In genomic region chr2:127196998-127197397, GRCh38 we compare ENCODE assay signal across 8 cellular contexts. TPM values are rescaled to one million over a fixed set of nuclear protein-coding genes. Genes with fewer than 3 reads are reported as not detected.
DNase-seq lines count a peak whose midpoint lies in the region; ATAC-seq, FAIRE-seq and TF ChIP-seq lines count a peak whose summit lies in the region.

No MANE protein-coding gene starts in this region.

- H3K9me3 ChIP-seq in cardiac muscle cell (ENCODE audit: low read depth) (no peaks in the 10 kb centered on the region), heart left ventricle (peaks cover 0 to 10% (median 0%) of the 10 kb centered on the region in 12 donors)

- H3K27ac ChIP-seq in cardiac muscle cell (no peak overlapping the region), heart left ventricle (no peak overlapping the region)

- no peak for ATAC-seq in heart left ventricle

- TF ChIP-seq POLR2A in heart left ventricle (IDR thresholded peaks at IDR 0.05): no peak

- intact Hi-C loops in heart left ventricle (cut with DNase I): no loop called here

- H3K4me3 ChIP-seq in cardiac muscle cell (no peak overlapping the region), heart left ventricle (no peak overlapping the region), cardiac fibroblast (replicated peaks in 1 of 2; ENCODE audit: low read depth in 2 of 2, low read length in 2 of 2) (no peak overlapping the region)

- H3K27me3 ChIP-seq in cardiac muscle cell (no peaks in the 10 kb centered on the region), heart left ventricle (peaks cover 0 to 7% (median 0%) of the 10 kb centered on the region in 9 donors)

- FAIRE-seq in HTR-8/SVneo (lab: Jason Lieb, UNC): no peak

- TF ChIP-seq CTCF in cardiac muscle cell (IDR thresholded peaks at IDR 0.05; ENCODE audit: low read depth, low read length) (peak; percentile 28), heart left ventricle (IDR thresholded peaks at IDR 0.05) (peak in 1 of 12 donors; percentile 14), cardiac fibroblast (IDR thresholded peaks at IDR 0.05; ENCODE audit: low read depth, low read length) (peak; percentile 39)

- no peaks in the 10 kb centered on the region for H3K36me3 ChIP-seq in cardiac muscle cell
- no peaks in the 10 kb centered on the region for H3K36me3 ChIP-seq in heart left ventricle

- no peak for DNase-seq in cardiac muscle cell (ENCODE audit: low read depth in 1 of 2, low spot score in 1 of 2)
- no peak for DNase-seq in heart left ventricle
- peak; percentile 21 for DNase-seq in NCI-H2227 treated with DMSO at 0.1 percent for 48 hours (lab: John Stamatoyannopoulos, UW)
- peak in 1 of 2 donors; percentile 18 for DNase-seq in cardiac fibroblast (ENCODE audit: low read depth in 2 of 2)
- no peak for DNase-seq in amniotic stem cell (lab: John Stamatoyannopoulos, UW)
- DNase-seq in GF-D8 (lab: John Stamatoyannopoulos, UW): no peak
- DNase-seq in HTR-8/SVneo (ENCODE audit: insufficient read length, low spot score): no peak
- no peak for DNase-seq in activated CD4-positive, alpha-beta T cell treated with anti-CD3 and anti-CD28 coated beads for 4 hours

- H3K4me1 ChIP-seq in cardiac muscle cell (ENCODE audit: low read depth) (no peaks in the 10 kb centered on the region), heart left ventricle (peaks cover 0 to 14% (median 0%) of the 10 kb centered on the region in 12 donors)

- WGBS in heart left ventricle, 4 donors: 77 to 90% (median 81%) methylated on average over 4 of the region's 4 CpGs

RNA-seq across cellular contexts. Expression of gene CYP27C1, which starts 23.1 kb away (rescaled TPM):
- total RNA-seq in cardiac muscle cell (1.5 and 1.6 TPM in 2 replicates), heart left ventricle (under 1 TPM in 2 of 9 donors, not detected in 7; 0.12 to 0.44 TPM)
- polyA plus RNA-seq in cardiac muscle cell (3.4 and 3.6 TPM in 2 replicates), heart left ventricle (under 1 TPM in 1 of 2 donors, not detected in 1; 0.06 TPM)
